ENCODE assay signal across 22 cellular contexts in genomic region chr1:4659247-4659646, GRCh38. TPM values are rescaled to one million over a fixed set of nuclear protein-coding genes. Genes with fewer than 3 reads are reported as not detected.
"Had no signal": no experiment of that assay in that cellular context is flagged by ENCODE, and none has a peak within 500 bp of the region (broad histone marks: within the 10 kb centered on the region; RNA-seq: fewer than 3 reads in every experiment).

No MANE protein-coding gene starts in this region.

- H3K9me3 Mint-ChIP-seq: activated B cell treated with CpG ODN at 0.5 μM for 24 hours; activated CD4-positive, alpha-beta T cell treated with anti-CD3 and anti-CD28 coated beads, Interleukin-2, amount 10 ng/mL, durations not matched to agents 24 days and 14 days; activated naive CD4-positive, alpha-beta T cell treated with anti-CD3 and anti-CD28 coated beads, Interleukin-2, amount 10 ng/mL, durations not matched to agents 7 days and 5 days; activated T-helper 2 cell treated with anti-CD3 and anti-CD28 coated beads, Interferon-gamma antibody, Interleukin-2, Interleukin-4, amounts not matched to agents 10 μg/mL and 5 μg/mL and 100 μg/mL, durations not matched to agents 14 hours and 24 hours and 36 hours; natural killer cell; stimulated activated memory B cell treated with anti-CD40 and anti-IgM and Interleukin-4, amounts not matched to agents 10 μg/mL and 1 μg/mL and 100 μg/mL, for 72 hours had no signal

- H3K4me1 ChIP-seq: adrenal gland, psoas muscle had no signal

- ATAC-seq: body of pancreas; left lung; natural killer cell; psoas muscle; sciatic nerve; stimulated activated memory B cell treated with anti-CD40 and anti-IgM and Interleukin-4, amounts not matched to agents 10 μg/mL and 1 μg/mL and 100 μg/mL, for 72 hours had no signal

- FAIRE-seq: islet of Langerhans had no signal

- H3K9me3 ChIP-seq: adrenal gland, body of pancreas, esophagus squamous epithelium, left lung, psoas muscle, spleen, transverse colon had no signal

- H3K4me1 Mint-ChIP-seq: activated CD4-positive, alpha-beta T cell treated with anti-CD3 and anti-CD28 coated beads, Interleukin-2, amount 10 ng/mL, durations not matched to agents 24 days and 14 days; natural killer cell had no signal

- H3K36me3 Mint-ChIP-seq: activated naive CD4-positive, alpha-beta T cell treated with anti-CD3 and anti-CD28 coated beads, Interleukin-2, amount 10 ng/mL, durations not matched to agents 7 days and 5 days; natural killer cell; stimulated activated memory B cell treated with anti-CD40 and anti-IgM and Interleukin-4, amounts not matched to agents 10 μg/mL and 1 μg/mL and 100 μg/mL, for 72 hours had no signal

- H3K4me3 ChIP-seq: adrenal gland, body of pancreas, esophagus squamous epithelium, left lung, psoas muscle, spleen, transverse colon had no signal

- DNase-seq: activated B cell treated with CpG ODN at 0.5 μM for 24 hours; activated CD4-positive, alpha-beta T cell treated with anti-CD3 and anti-CD28 coated beads, Interleukin-2, amount 10 ng/mL, durations not matched to agents 24 days and 14 days; activated naive CD4-positive, alpha-beta T cell treated with anti-CD3 and anti-CD28 coated beads, Interleukin-2, amount 10 ng/mL, durations not matched to agents 7 days and 5 days; activated T-cell treated with anti-CD3 and anti-CD28 coated beads for 4 hours; adrenal gland; body of pancreas; cerebellar nuclear complex; dermis blood vessel endothelial cell; esophagus squamous epithelium; foreskin fibroblast; left lung; natural killer cell; spleen; stimulated activated CD4-positive, alpha-beta T cell treated with anti-CD3 and anti-CD28 coated beads, Interleukin-1b, Interleukin-23, amount 100 ng/mL, for 48 hours; T-helper 1 cell; transverse colon had no signal

- H3K27ac Mint-ChIP-seq: activated B cell treated with CpG ODN at 0.5 μM for 24 hours; activated CD4-positive, alpha-beta T cell treated with anti-CD3 and anti-CD28 coated beads, Interleukin-2, amount 10 ng/mL, durations not matched to agents 24 days and 14 days; activated naive CD4-positive, alpha-beta T cell treated with anti-CD3 and anti-CD28 coated beads, Interleukin-2, amount 10 ng/mL, durations not matched to agents 7 days and 5 days; activated T-helper 2 cell treated with anti-CD3 and anti-CD28 coated beads, Interferon-gamma antibody, Interleukin-2, Interleukin-4, amounts not matched to agents 10 μg/mL and 5 μg/mL and 100 μg/mL, durations not matched to agents 14 hours and 24 hours and 36 hours; natural killer cell; stimulated activated memory B cell treated with anti-CD40 and anti-IgM and Interleukin-4, amounts not matched to agents 10 μg/mL and 1 μg/mL and 100 μg/mL, for 72 hours had no signal

- H3K27me3 ChIP-seq: body of pancreas had no signal

- H3K36me3 ChIP-seq: adrenal gland, esophagus squamous epithelium, left lung, spleen, transverse colon had no signal

- H3K4me3 Mint-ChIP-seq: activated B cell treated with CpG ODN at 0.5 μM for 24 hours; activated CD4-positive, alpha-beta T cell treated with anti-CD3 and anti-CD28 coated beads, Interleukin-2, amount 10 ng/mL, durations not matched to agents 24 days and 14 days; activated naive CD4-positive, alpha-beta T cell treated with anti-CD3 and anti-CD28 coated beads, Interleukin-2, amount 10 ng/mL, durations not matched to agents 7 days and 5 days; natural killer cell; stimulated activated memory B cell treated with anti-CD40 and anti-IgM and Interleukin-4, amounts not matched to agents 10 μg/mL and 1 μg/mL and 100 μg/mL, for 72 hours had no signal

- H3K27ac ChIP-seq: adrenal gland, body of pancreas, esophagus squamous epithelium, left lung, psoas muscle, spleen, transverse colon had no signal

RNA-seq across cellular contexts. Expression of gene AJAP1, which starts 4.8 kb away (rescaled TPM):
- total RNA-seq: activated B cell treated with CpG ODN at 0.5 μM for 24 hours; activated CD4-positive, alpha-beta T cell treated with anti-CD3 and anti-CD28 coated beads, Interleukin-2, amount 10 ng/mL, durations not matched to agents 24 days and 14 days; activated CD8-positive, alpha-beta memory T cell treated with anti-CD3 and anti-CD28 coated beads for 36 hours; activated T-helper 2 cell treated with anti-CD3 and anti-CD28 coated beads, Interferon-gamma antibody, Interleukin-2, Interleukin-4, amounts not matched to agents 10 μg/mL and 5 μg/mL and 100 μg/mL, durations not matched to agents 14 hours and 24 hours and 36 hours; natural killer cell had no signal
